26 cellular contexts compared by ENCODE assay signal in genomic region chr6:14267885-14268660, GRCh38.
"Had no signal": no experiment of that assay in that cellular context is flagged by ENCODE, and none has a peak within 500 bp of the region (broad histone marks: within the 10 kb centered on the region; RNA-seq: fewer than 3 reads in every experiment).

No MANE protein-coding gene starts in this region.

- H3K36me3 ChIP-seq: colonic mucosa, gastrocnemius medialis, prostate gland, right atrium auricular region, sigmoid colon, suprapubic skin, upper lobe of left lung had no signal

- H3K4me1 ChIP-seq: colonic mucosa, gastrocnemius medialis, prostate gland, sigmoid colon had no signal

- H3K27ac ChIP-seq: colonic mucosa, gastrocnemius medialis, prostate gland, right atrium auricular region, sigmoid colon, suprapubic skin, upper lobe of left lung had no signal

- FAIRE-seq: endometrium, urothelium cell line had no signal

- DNase-seq: colonic mucosa; dermis blood vessel endothelial cell; effector memory CD8-positive, alpha-beta T cell; foreskin fibroblast; gastrocnemius medialis; head of caudate nucleus; left ventricle myocardium superior; mesenchymal stem cell; mucosa of descending colon; naive B cell; sigmoid colon; stimulated activated CD4-positive, alpha-beta T cell treated with anti-CD3 and anti-CD28 coated beads, Interleukin-2, amount 100 ng/mL, for 24 hours; stimulated activated CD4-positive, alpha-beta T cell treated with anti-CD3 and anti-CD28 coated beads, Interleukin-4, amount 100 ng/mL, for 24 hours; upper lobe of left lung had no signal

- ATAC-seq: effector memory CD8-positive, alpha-beta T cell; gastrocnemius medialis; left ventricle myocardium superior; mucosa of descending colon; natural killer cell treated with Interleukin-12 subunit alpha and Interleukin-12 subunit beta and Interleukin-15 and Interleukin-18, amount 100 ng/mL, for 72 hours; stimulated activated effector memory CD8-positive, alpha-beta T cell treated with anti-CD3 and anti-CD28 coated beads, Interleukin-12 subunit alpha, Interleukin-12 subunit beta, amount 100 ng/mL, for 72 hours had no signal

- H3K27me3 Mint-ChIP-seq: central memory CD8-positive, alpha-beta T cell; effector memory CD8-positive, alpha-beta T cell; naive B cell; stimulated activated naive CD8-positive, alpha-beta T cell treated with anti-CD3 and anti-CD28 coated beads, Interleukin-15, Interleukin-2, amounts not matched to agents 100 ng/mL and 50 ng/mL, for 24 hours had no signal

- H3K9me3 ChIP-seq: colonic mucosa, prostate gland, suprapubic skin had no signal

- H3K36me3 Mint-ChIP-seq: mesothelial cell of epicardium; natural killer cell treated with Interleukin-12 subunit alpha and Interleukin-12 subunit beta and Interleukin-15 and Interleukin-18, amount 100 ng/mL, for 72 hours; stimulated activated effector memory CD8-positive, alpha-beta T cell treated with anti-CD3 and anti-CD28 coated beads, Interleukin-12 subunit alpha, Interleukin-12 subunit beta, amount 100 ng/mL, for 72 hours had no signal

- H3K4me3 ChIP-seq: colonic mucosa, gastrocnemius medialis, lung, mucosa of descending colon, prostate gland, right atrium auricular region, sigmoid colon, suprapubic skin, upper lobe of left lung had no signal

- H3K27me3 ChIP-seq: colonic mucosa, gastrocnemius medialis, right atrium auricular region, sigmoid colon, suprapubic skin, upper lobe of left lung had no signal

- H3K4me1 Mint-ChIP-seq: central memory CD8-positive, alpha-beta T cell; mesothelial cell of epicardium had no signal

- H3K27ac Mint-ChIP-seq: effector memory CD8-positive, alpha-beta T cell; mesothelial cell of epicardium; natural killer cell treated with Interleukin-12 subunit alpha and Interleukin-12 subunit beta and Interleukin-15 and Interleukin-18, amount 100 ng/mL, for 72 hours; stimulated activated effector memory CD8-positive, alpha-beta T cell treated with anti-CD3 and anti-CD28 coated beads, Interleukin-12 subunit alpha, Interleukin-12 subunit beta, amount 100 ng/mL, for 72 hours; stimulated activated naive CD8-positive, alpha-beta T cell treated with anti-CD3 and anti-CD28 coated beads, Interleukin-15, Interleukin-2, amounts not matched to agents 100 ng/mL and 50 ng/mL, for 24 hours had no signal

- H3K4me3 Mint-ChIP-seq: central memory CD8-positive, alpha-beta T cell; effector memory CD8-positive, alpha-beta T cell; mesothelial cell of epicardium; natural killer cell treated with Interleukin-12 subunit alpha and Interleukin-12 subunit beta and Interleukin-15 and Interleukin-18, amount 100 ng/mL, for 72 hours; neural crest cell; stimulated activated effector memory CD8-positive, alpha-beta T cell treated with anti-CD3 and anti-CD28 coated beads, Interleukin-12 subunit alpha, Interleukin-12 subunit beta, amount 100 ng/mL, for 72 hours; stimulated activated naive CD8-positive, alpha-beta T cell treated with anti-CD3 and anti-CD28 coated beads, Interleukin-15, Interleukin-2, amounts not matched to agents 100 ng/mL and 50 ng/mL, for 24 hours had no signal
